Comparison of ENCODE assay signal across 21 cellular contexts in the genomic region with DNA sequence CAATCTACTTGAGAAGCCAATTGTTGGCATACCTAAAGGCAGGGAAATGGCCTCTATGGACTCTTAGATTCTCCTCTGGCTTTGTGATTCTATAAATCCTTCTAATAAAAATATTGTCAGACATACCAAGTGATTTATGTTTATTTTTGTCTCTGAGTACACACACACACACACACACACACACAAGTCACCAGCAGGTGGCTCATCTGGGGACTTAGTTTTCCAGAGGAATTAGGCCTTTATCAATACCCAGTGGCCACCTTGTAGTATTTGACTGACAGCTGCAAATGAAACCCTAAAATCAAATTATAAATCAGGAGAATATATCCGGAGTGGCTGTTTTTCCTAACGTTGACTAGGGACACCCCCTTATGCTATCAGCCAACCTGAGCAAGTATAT.
"Had no signal": no experiment of that assay in that cellular context is flagged by ENCODE, and none has a peak within 500 bp of the region (broad histone marks: within the 10 kb centered on the region; RNA-seq: fewer than 3 reads in every experiment).

No MANE protein-coding gene starts in this region.

- H3K4me3 ChIP-seq: coronary artery, prostate gland, skin epidermis, tibial artery, vagina had no signal

- DNase-seq: activated CD4-positive, alpha-beta T cell treated with anti-CD3 and anti-CD28 coated beads, Interleukin-2, amount 10 ng/mL, durations not matched to agents 7 days and 5 days; activated CD8-positive, alpha-beta memory T cell treated with anti-CD3 and anti-CD28 coated beads for 24 hours; activated gamma-delta T cell treated with Interleukin-2 at 50 U/mL for 16 hours; activated naive CD8-positive, alpha-beta T cell treated with anti-CD3 and anti-CD28 coated beads, Interleukin-2, amount 10 ng/mL, durations not matched to agents 7 days and 5 days; effector CD4-positive, alpha-beta T cell; foreskin keratinocyte; head of caudate nucleus; immature natural killer cell; occipital lobe; right cardiac atrium; stimulated activated CD4-positive, alpha-beta T cell treated with anti-CD3 and anti-CD28 coated beads, Interleukin-15, amount 100 ng/mL, for 24 hours; stimulated activated CD4-positive, alpha-beta T cell treated with anti-CD3 and anti-CD28 coated beads, Interleukin-4, amount 100 ng/mL, for 1 hour; stimulated activated naive B cell treated with anti-CD40 and anti-IgM and Interleukin-4, amounts not matched to agents 10 μg/mL and 1 μg/mL and 100 μg/mL, for 72 hours; tibial artery had no signal

- H3K36me3 Mint-ChIP-seq: activated naive CD8-positive, alpha-beta T cell treated with anti-CD3 and anti-CD28 coated beads, Interleukin-2, amount 10 ng/mL, durations not matched to agents 7 days and 5 days; brain; immature natural killer cell; natural killer cell treated with Interleukin-12 subunit alpha and Interleukin-12 subunit beta and Interleukin-15 and Interleukin-18, amount 100 ng/mL, for 72 hours; stimulated activated naive B cell treated with anti-CD40 and anti-IgM and Interleukin-4, amounts not matched to agents 10 μg/mL and 1 μg/mL and 100 μg/mL, for 72 hours had no signal

- H3K27ac ChIP-seq: coronary artery, foreskin keratinocyte, prostate gland, skin epidermis, tibial artery, vagina had no signal

- H3K4me1 Mint-ChIP-seq: activated CD4-positive, alpha-beta T cell treated with anti-CD3 and anti-CD28 coated beads, Interleukin-2, amount 10 ng/mL, durations not matched to agents 7 days and 5 days; activated naive CD8-positive, alpha-beta T cell treated with anti-CD3 and anti-CD28 coated beads, Interleukin-2, amount 10 ng/mL, durations not matched to agents 7 days and 5 days; central memory CD8-positive, alpha-beta T cell; immature natural killer cell; stimulated activated naive B cell treated with anti-CD40 and anti-IgM and Interleukin-4, amounts not matched to agents 10 μg/mL and 1 μg/mL and 100 μg/mL, for 72 hours had no signal

- H3K9me3 ChIP-seq: prostate gland, tibial artery, vagina had no signal

- H3K27me3 Mint-ChIP-seq: activated CD4-positive, alpha-beta T cell treated with anti-CD3 and anti-CD28 coated beads, Interleukin-2, amount 10 ng/mL, durations not matched to agents 7 days and 5 days; activated naive CD8-positive, alpha-beta T cell treated with anti-CD3 and anti-CD28 coated beads, Interleukin-2, amount 10 ng/mL, durations not matched to agents 7 days and 5 days; central memory CD8-positive, alpha-beta T cell; natural killer cell treated with Interleukin-12 subunit alpha and Interleukin-12 subunit beta and Interleukin-15 and Interleukin-18, amount 100 ng/mL, for 72 hours; stimulated activated naive B cell treated with anti-CD40 and anti-IgM and Interleukin-4, amounts not matched to agents 10 μg/mL and 1 μg/mL and 100 μg/mL, for 72 hours had no signal

- H3K36me3 ChIP-seq: prostate gland, tibial artery, vagina had no signal

- ATAC-seq: foreskin keratinocyte; natural killer cell treated with Interleukin-12 subunit alpha and Interleukin-12 subunit beta and Interleukin-15 and Interleukin-18, amount 100 ng/mL, for 72 hours; right cardiac atrium; stimulated activated naive B cell treated with anti-CD40 and anti-IgM and Interleukin-4, amounts not matched to agents 10 μg/mL and 1 μg/mL and 100 μg/mL, for 72 hours had no signal

- H3K9me3 Mint-ChIP-seq: activated naive CD8-positive, alpha-beta T cell treated with anti-CD3 and anti-CD28 coated beads, Interleukin-2, amount 10 ng/mL, durations not matched to agents 7 days and 5 days; brain had no signal

- H3K27ac Mint-ChIP-seq: activated CD4-positive, alpha-beta T cell treated with anti-CD3 and anti-CD28 coated beads, Interleukin-2, amount 10 ng/mL, durations not matched to agents 7 days and 5 days; activated naive CD8-positive, alpha-beta T cell treated with anti-CD3 and anti-CD28 coated beads, Interleukin-2, amount 10 ng/mL, durations not matched to agents 7 days and 5 days; brain; immature natural killer cell; natural killer cell treated with Interleukin-12 subunit alpha and Interleukin-12 subunit beta and Interleukin-15 and Interleukin-18, amount 100 ng/mL, for 72 hours; stimulated activated naive B cell treated with anti-CD40 and anti-IgM and Interleukin-4, amounts not matched to agents 10 μg/mL and 1 μg/mL and 100 μg/mL, for 72 hours had no signal

- H3K27me3 ChIP-seq: foreskin keratinocyte, tibial artery, vagina had no signal

- H3K4me1 ChIP-seq: foreskin keratinocyte, prostate gland, tibial artery, vagina had no signal

- H3K4me3 Mint-ChIP-seq: activated CD4-positive, alpha-beta T cell treated with anti-CD3 and anti-CD28 coated beads, Interleukin-2, amount 10 ng/mL, durations not matched to agents 7 days and 5 days; activated naive CD8-positive, alpha-beta T cell treated with anti-CD3 and anti-CD28 coated beads, Interleukin-2, amount 10 ng/mL, durations not matched to agents 7 days and 5 days; brain; central memory CD8-positive, alpha-beta T cell; immature natural killer cell; natural killer cell treated with Interleukin-12 subunit alpha and Interleukin-12 subunit beta and Interleukin-15 and Interleukin-18, amount 100 ng/mL, for 72 hours; stimulated activated naive B cell treated with anti-CD40 and anti-IgM and Interleukin-4, amounts not matched to agents 10 μg/mL and 1 μg/mL and 100 μg/mL, for 72 hours had no signal
